30 cellular contexts compared by ENCODE assay signal in genomic region chr15:72288291-72288690, GRCh38.
"Had no signal": no experiment of that assay in that cellular context is flagged by ENCODE, and none has a peak within 500 bp of the region (broad histone marks: within the 10 kb centered on the region; RNA-seq: fewer than 3 reads in every experiment).

No MANE protein-coding gene starts in this region.

- H3K27ac ChIP-seq: left ventricle myocardium inferior, neural progenitor cell, ovary, prostate gland, skin epidermis, stomach, testis, thyroid gland, transverse colon, upper lobe of left lung, vagina had no signal

- ATAC-seq: left colon; mucosa of descending colon; naive thymus-derived CD4-positive, alpha-beta T cell; natural killer cell treated with Interleukin-12 subunit alpha and Interleukin-12 subunit beta and Interleukin-15 and Interleukin-18, amount 100 ng/mL, for 72 hours; sciatic nerve; stimulated activated naive B cell treated with anti-CD40 and anti-IgM and Interleukin-4, amounts not matched to agents 10 μg/mL and 1 μg/mL and 100 μg/mL, for 72 hours; stimulated activated naive CD8-positive, alpha-beta T cell treated with anti-CD3 and anti-CD28 coated beads, Interleukin-15, Interleukin-2, amounts not matched to agents 100 U/mL and 50 U/mL, for 24 hours had no signal

- H3K9me3 ChIP-seq: left ventricle myocardium inferior, mucosa of descending colon, ovary, prostate gland, stomach, testis, thyroid gland, transverse colon, upper lobe of left lung, vagina had no signal

- H3K36me3 ChIP-seq: left ventricle myocardium inferior, neural progenitor cell, ovary, prostate gland, stomach, thyroid gland, transverse colon, upper lobe of left lung, vagina had no signal

- DNase-seq: hypothalamus; immature natural killer cell; kidney; left colon; left ventricle myocardium inferior; mesendoderm; midbrain; mucosa of descending colon; naive thymus-derived CD4-positive, alpha-beta T cell; ovary; retina; stimulated activated CD4-positive, alpha-beta T cell treated with anti-CD3 and anti-CD28 coated beads, Interleukin-12 subunit alpha, Interleukin-12 subunit beta, amount 100 ng/mL, for 4 hours; stimulated activated CD4-positive, alpha-beta T cell treated with anti-CD3 and anti-CD28 coated beads, Interleukin-15, amount 100 ng/mL, for 24 hours; stimulated activated CD4-positive, alpha-beta T cell treated with anti-CD3 and anti-CD28 coated beads, Interleukin-2, amount 100 ng/mL, for 24 hours; stimulated activated CD4-positive, alpha-beta T cell treated with anti-CD3 and anti-CD28 coated beads, Interleukin-4, amount 100 ng/mL, for 1 hour; stimulated activated naive B cell treated with anti-CD40 and anti-IgM and Interleukin-4, amounts not matched to agents 10 μg/mL and 1 μg/mL and 100 μg/mL, for 72 hours; stimulated activated naive CD8-positive, alpha-beta T cell treated with anti-CD3 and anti-CD28 coated beads, Interleukin-15, Interleukin-2, amounts not matched to agents 100 U/mL and 50 U/mL, for 24 hours; stomach; testis; transverse colon had no signal

- H3K27me3 ChIP-seq: ovary, stomach, testis, thyroid gland, transverse colon, upper lobe of left lung, vagina had no signal

- H3K4me3 ChIP-seq: left ventricle myocardium inferior, lung, mucosa of descending colon, neural progenitor cell, ovary, prostate gland, skin epidermis, stomach, thyroid gland, transverse colon, upper lobe of left lung, vagina had no signal

- FAIRE-seq: islet of Langerhans, kidney had no signal

- H3K4me2 ChIP-seq: neural progenitor cell had no signal

- H2AFZ ChIP-seq: neural progenitor cell had no signal

- H3K9ac ChIP-seq: neural progenitor cell had no signal

- H3K4me1 ChIP-seq: left ventricle myocardium inferior, neural progenitor cell, prostate gland, stomach, testis, thyroid gland, transverse colon, upper lobe of left lung, vagina had no signal
